1 cellular context compared by ENCODE assay signal in the genomic region with DNA sequence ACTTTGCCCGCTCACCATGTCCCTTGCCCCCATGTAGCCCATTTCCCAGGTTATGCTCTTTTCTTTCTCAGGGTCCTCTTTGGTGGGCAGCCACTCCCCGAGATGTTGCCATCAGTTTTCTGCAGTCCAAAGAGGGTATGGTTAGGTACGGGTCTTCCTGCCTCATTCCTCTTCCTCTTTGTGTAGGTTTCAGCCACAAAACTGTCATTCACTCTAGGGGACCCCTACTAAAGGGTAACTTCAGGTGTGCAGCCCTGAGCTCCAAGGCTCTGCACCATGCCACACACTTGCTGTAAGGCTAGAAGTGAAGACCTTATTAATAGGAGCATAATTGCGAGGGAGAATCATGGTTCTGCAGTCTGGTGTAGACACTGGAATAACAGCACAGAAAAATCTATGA.
TF ChIP-seq lines count a peak whose summit lies in the region.

No MANE protein-coding gene starts in this region.

TF ChIP-seq in endothelial cell of umbilical vein, 7 proteins besides CTCF, POLR2A, EP300 and RAD21 (continued from another document):
- no peak for TF ChIP-seq POLR2AphosphoS5 (IDR thresholded peaks at IDR 0.05; ENCODE audit: insufficient read depth, low read depth, low read length)
- no peak for TF ChIP-seq FOS (IDR thresholded peaks at IDR 0.05; ENCODE audit: borderline replicate concordance, insufficient read depth, low read length)
